17 cellular contexts compared by ENCODE assay signal in the genomic region with DNA sequence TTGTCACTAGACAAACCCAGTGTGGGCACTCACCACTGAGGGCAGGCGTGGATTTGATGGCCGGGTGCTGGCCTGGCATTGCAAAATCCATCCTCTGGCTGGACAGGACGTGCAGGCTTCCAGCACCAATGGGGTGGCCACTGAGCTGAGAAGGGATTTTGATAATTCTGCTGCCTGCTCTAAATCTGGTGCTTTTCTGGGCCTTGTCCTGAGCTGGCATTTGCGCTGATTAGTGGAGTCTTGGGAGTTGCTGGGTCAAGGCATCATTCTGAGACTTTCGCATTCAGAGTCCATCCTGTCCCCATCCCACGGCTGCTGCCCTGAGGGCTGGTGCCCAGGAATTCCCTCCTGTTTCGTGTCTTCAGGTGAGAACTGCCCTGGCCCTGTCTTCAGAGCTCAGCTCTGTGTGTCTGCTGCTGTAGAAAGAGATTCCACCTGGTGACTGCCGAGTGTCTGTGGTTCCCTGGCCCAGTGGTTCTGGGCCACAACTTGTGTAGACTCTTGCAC.
DNase-seq lines count a peak whose midpoint lies in the region; ATAC-seq, FAIRE-seq and TF ChIP-seq lines count a peak whose summit lies in the region.
"Had no signal": no experiment of that assay in that cellular context is flagged by ENCODE, and none has a peak within 500 bp of the region (broad histone marks: within the 10 kb centered on the region; RNA-seq: fewer than 3 reads in every experiment).

No MANE protein-coding gene starts in this region.

- no peak for TF ChIP-seq POLR2A in thyroid gland (IDR thresholded peaks at IDR 0.05)

- no peak overlapping the region for H3K27ac ChIP-seq in right atrium auricular region
- peak overlapping the region; percentile 54 to 76 (median 62) for H3K27ac ChIP-seq in pancreas
- H3K27ac ChIP-seq in thyroid gland = peak overlapping the region; percentile 93 to 97 (median 95)
- H3K27ac ChIP-seq in ascending aorta = no peak overlapping the region
- H3K27ac ChIP-seq: BLaER1 had no signal

- H3K36me3 ChIP-seq in right atrium auricular region (no peaks in the 10 kb centered on the region), pancreas (no peaks in the 10 kb centered on the region), thyroid gland (no peaks in the 10 kb centered on the region), ascending aorta (no peaks in the 10 kb centered on the region)
- H3K36me3 ChIP-seq: BLaER1 had no signal

- intact Hi-C loops in cardiac septum (cut with DNase I) (no loop called here), pancreas (cut with DNase I) (no loop called here), thyroid gland (cut with DNase I) (no loop called here), ascending aorta (cut with DNase I) (no loop called here)

- H3K4me3 ChIP-seq in right atrium auricular region (no peak overlapping the region), pancreas (no peak overlapping the region), thyroid gland (replicated peaks in 1 of 3) (no peak overlapping the region), ascending aorta (no peak overlapping the region)
- H3K4me3 ChIP-seq: BLaER1 had no signal

- H3K4me1 ChIP-seq in right atrium auricular region = no peaks in the 10 kb centered on the region
- peaks cover 0 to 11% (median 6%) of the 10 kb centered on the region in 3 donors for H3K4me1 ChIP-seq in pancreas
- H3K4me1 ChIP-seq in thyroid gland = peaks cover 43 to 44% of the 10 kb centered on the region in 2 donors
- no peaks in the 10 kb centered on the region for H3K4me1 ChIP-seq in ascending aorta

- ATAC-seq in pancreas = no peak

- WGBS in pancreas, 2 donors = 75 to 79% methylated on average over 8 of the region's 8 CpGs
- WGBS in thyroid gland, 2 donors = 64 to 80% methylated on average over 7 to 8 of the region's 8 CpGs

- DNase-seq in cardiac septum (ENCODE audit: low spot score) (peak; percentile 39), right atrium auricular region (ENCODE audit: low spot score) (no peak), ecto neural progenitor cell (ENCODE audit: low spot score) (peak; percentile 41), pancreas (peak in 1 of 6 donors; percentile 11), thyroid gland (no peak), ascending aorta (ENCODE audit: low spot score in 2 of 2) (no peak), C1 segment of cervical spinal cord (lab: John Stamatoyannopoulos, UW) (no peak), putamen (ENCODE audit: low spot score) (no peak)
- DNase-seq: CD8-positive, alpha-beta memory T cell; HFFc6; KG1; NCI-H1694; NCI-H2081 treated with DMSO at 0.1 percent for 48 hours; OCI-M1; Right ventricle myocardium superior had no signal

- no peak for TF ChIP-seq CTCF in right atrium auricular region (IDR thresholded peaks at IDR 0.05)
- TF ChIP-seq CTCF in pancreas (IDR thresholded peaks at IDR 0.05) = no peak
- no peak for TF ChIP-seq CTCF in thyroid gland (IDR thresholded peaks at IDR 0.05)
- no peak for TF ChIP-seq CTCF in ascending aorta (IDR thresholded peaks at IDR 0.05)

- H3K9me3 ChIP-seq in right atrium auricular region (no peaks in the 10 kb centered on the region), pancreas (no peaks in the 10 kb centered on the region), thyroid gland (no peaks in the 10 kb centered on the region), ascending aorta (no peaks in the 10 kb centered on the region)

- no peak for FAIRE-seq in pancreas (lab: Jason Lieb, UNC)
- FAIRE-seq: A204.1 had no signal

- no peaks in the 10 kb centered on the region for H3K27me3 ChIP-seq in right atrium auricular region
- no peaks in the 10 kb centered on the region for H3K27me3 ChIP-seq in pancreas
- H3K27me3 ChIP-seq in thyroid gland = no peaks in the 10 kb centered on the region
- no peaks in the 10 kb centered on the region for H3K27me3 ChIP-seq in ascending aorta

Comparison
In these comparisons a context has a peak if more than half of its experiments do, and no peak if none do; other contexts are left out.
1. DNase-seq: peak in cardiac septum (single experiment) and ecto neural progenitor cell (single experiment); none in right atrium auricular region (single experiment), thyroid gland (0 of 2), ascending aorta (0 of 2), C1 segment of cervical spinal cord (0 of 14) and putamen (single experiment).
2. H3K27ac ChIP-seq: peak in pancreas (4 of 4) and thyroid gland (3 of 3); none in right atrium auricular region (0 of 2) and ascending aorta (0 of 2).